16 cellular contexts compared by ENCODE assay signal in the genomic region with DNA sequence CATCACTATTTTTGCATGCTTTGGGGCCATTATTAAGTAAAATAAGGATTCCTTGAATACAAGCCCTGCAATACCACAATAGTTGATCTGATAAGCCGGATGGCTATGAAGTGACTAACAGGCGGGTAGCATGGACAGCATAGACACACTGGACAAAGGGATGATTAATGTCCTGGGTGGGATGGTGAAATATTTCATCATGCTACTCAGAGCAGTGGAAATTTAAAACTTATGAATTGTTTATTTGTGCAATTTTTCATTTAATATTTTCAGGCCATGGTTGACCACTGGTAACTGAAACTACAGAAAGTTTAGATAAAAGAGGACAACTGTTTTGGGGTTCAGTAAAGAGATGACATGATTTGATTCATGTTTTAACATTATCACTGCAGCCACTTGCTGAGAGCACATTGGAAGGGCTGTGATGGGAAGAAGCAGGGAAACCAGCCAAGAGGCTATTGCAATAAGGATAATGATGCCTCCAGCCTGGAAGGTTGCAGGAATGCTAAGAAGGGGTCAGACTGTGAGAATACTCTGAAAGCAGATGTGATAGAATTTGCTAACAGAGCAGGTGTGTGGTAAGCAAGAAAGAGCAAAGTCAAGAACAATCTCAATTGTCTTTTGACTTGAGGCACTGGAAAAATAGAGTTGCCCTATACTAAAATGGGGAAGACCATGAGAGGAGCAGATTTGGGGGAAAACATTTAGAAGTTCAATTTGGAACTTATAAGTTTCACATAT.
DNase-seq lines count a peak whose midpoint lies in the region; ATAC-seq and TF ChIP-seq lines count a peak whose summit lies in the region.
"Had no signal": no experiment of that assay in that cellular context is flagged by ENCODE, and none has a peak within 500 bp of the region (broad histone marks: within the 10 kb centered on the region; RNA-seq: fewer than 3 reads in every experiment).

No MANE protein-coding gene starts in this region.

- no peaks in the 10 kb centered on the region for H3K9me2 ChIP-seq in GM23338 (ENCODE audit: insufficient read depth)

- no peaks in the 10 kb centered on the region for H4K20me1 ChIP-seq in GM23338 (replicated peaks; ENCODE audit: insufficient read depth)
- H4K20me1 ChIP-seq in fibroblast of lung (ENCODE audit: control insufficient read depth, extremely low read depth, insufficient read depth, low read length) = no peaks in the 10 kb centered on the region

- DNase-seq in GM23338 (ENCODE audit: low spot score) (peak; percentile 3), RPMI7951 (ENCODE audit: low read depth) (peak; percentile 91), fibroblast of lung (ENCODE audit: low read depth in 2 of 2) (peak; percentile 95 to 99), skeletal muscle cell (ENCODE audit: low read depth) (peak; percentile 83), amygdala (lab: John Stamatoyannopoulos, UW) (no peak), NCI-H1092 treated with DMSO at 0.1 percent for 48 hours (lab: John Stamatoyannopoulos, UW) (no peak)
- DNase-seq in activated CD8-positive, alpha-beta memory T cell treated with anti-CD3 and anti-CD28 coated beads, Interleukin-2, amount 50 U/mL, for 4 hours = no peak
- DNase-seq: activated CD8-positive, alpha-beta memory T cell treated with anti-CD3 and anti-CD28 coated beads, Interleukin-2, amount 50 U/mL, for 48 hours; anterior cingulate cortex; left ventricle myocardium inferior; NCI-H1417; NCI-H82; psoas muscle; T-helper 9 cell had no signal

- H2AFZ ChIP-seq in GM23338 (no peak overlapping the region), fibroblast of lung (ENCODE audit: low read length) (no peak overlapping the region)

- H3K79me2 ChIP-seq in GM23338 (replicated peaks; ENCODE audit: insufficient read depth) (no peaks in the 10 kb centered on the region), fibroblast of lung (ENCODE audit: control insufficient read depth, insufficient read depth, low read length) (no peaks in the 10 kb centered on the region)

- H3K4me1 Mint-ChIP-seq in GM23338 = peaks cover 7% of the 10 kb centered on the region; the same call in 1 of the 3 replicates

- H3K9me3 Mint-ChIP-seq in GM23338 = no peaks in the 10 kb centered on the region

- no peak overlapping the region for H3K9ac ChIP-seq in fibroblast of lung (ENCODE audit: insufficient read depth, low read length)

- H3K36me3 Mint-ChIP-seq in GM23338 (ENCODE audit: low read depth) = no peaks in the 10 kb centered on the region

- H3K4me3 Mint-ChIP-seq in GM23338 = no peak overlapping the region

- no peaks in the 10 kb centered on the region for H3K27me3 ChIP-seq in GM23338 (ENCODE audit: insufficient read depth)
- H3K27me3 ChIP-seq in fibroblast of lung (ENCODE audit: control insufficient read depth, insufficient read depth, low read length) = no peaks in the 10 kb centered on the region
- H3K27me3 ChIP-seq: esophagus muscularis mucosa had no signal

- peaks cover 3% of the 10 kb centered on the region for H3K27me3 Mint-ChIP-seq in GM23338 (ENCODE audit: insufficient read depth, low read depth, poor library complexity)

- TF ChIP-seq CTCF in GM23338 (conservative IDR thresholded peaks at IDR 0.05; ENCODE audit: low read depth in 2 of 2) (no peak), fibroblast of lung (conservative IDR thresholded peaks at IDR 0.05 in 1 of 2, IDR thresholded peaks at IDR 0.05 in 1 of 2; ENCODE audit: low read depth in 1 of 2, low read length in 2 of 2) (no peak)

- H3K36me3 ChIP-seq in GM23338 (ENCODE audit: insufficient read depth) (no peaks in the 10 kb centered on the region), fibroblast of lung (ENCODE audit: control insufficient read depth, insufficient read depth, low read length) (no peaks in the 10 kb centered on the region)
- H3K36me3 ChIP-seq: esophagus muscularis mucosa, left ventricle myocardium inferior had no signal

- H3K27ac ChIP-seq in GM23338 (ENCODE audit: low read depth) = no peak overlapping the region
- H3K27ac ChIP-seq in fibroblast of lung (ENCODE audit: insufficient read depth, low read length) = no peak overlapping the region
- H3K27ac ChIP-seq: esophagus muscularis mucosa, left ventricle myocardium inferior, psoas muscle had no signal

- H3K27ac Mint-ChIP-seq in GM23338 = no peak overlapping the region

- ATAC-seq in GM23338 = no peak
- no peak for ATAC-seq in HG02763 (IDR thresholded peaks at IDR 0.05; ENCODE audit: unreplicated experiment)
- ATAC-seq: psoas muscle had no signal

- H3K4me3 ChIP-seq in GM23338 (no peak overlapping the region), fibroblast of lung (replicated peaks in 1 of 4; ENCODE audit: control extremely low read depth in 1 of 4, insufficient read depth in 1 of 4, low read depth in 3 of 4, low read length in 4 of 4) (no peak overlapping the region), skeletal muscle cell (ENCODE audit: low read depth, low read length) (no peak overlapping the region)
- H3K4me3 ChIP-seq: esophagus muscularis mucosa, left ventricle myocardium inferior, psoas muscle had no signal

- H3K4me2 ChIP-seq in GM23338 (no peak overlapping the region), fibroblast of lung (ENCODE audit: extremely low read depth, insufficient read depth, low read length) (peak overlapping the region; percentile 40)

- no peaks in the 10 kb centered on the region for H3K9me3 ChIP-seq in fibroblast of lung (ENCODE audit: control insufficient read depth, insufficient read depth, low read depth, low read length)
- H3K9me3 ChIP-seq: esophagus muscularis mucosa, left ventricle myocardium inferior, psoas muscle had no signal

- no peaks in the 10 kb centered on the region for H3F3A ChIP-seq in GM23338 (replicated peaks; ENCODE audit: low read depth)

- H3K4me1 ChIP-seq in GM23338 (ENCODE audit: insufficient read depth) (no peaks in the 10 kb centered on the region; the same call in 1 of the 2 replicates), fibroblast of lung (ENCODE audit: control insufficient read depth, extremely low read depth, insufficient read depth, low read length) (peaks cover 2% of the 10 kb centered on the region)
- H3K4me1 ChIP-seq: esophagus muscularis mucosa, left ventricle myocardium inferior, psoas muscle had no signal

TF ChIP-seq in GM23338, 12 proteins besides CTCF, POLR2A, EP300 and RAD21 (continues in another document):
- TF ChIP-seq, protein P1, sequence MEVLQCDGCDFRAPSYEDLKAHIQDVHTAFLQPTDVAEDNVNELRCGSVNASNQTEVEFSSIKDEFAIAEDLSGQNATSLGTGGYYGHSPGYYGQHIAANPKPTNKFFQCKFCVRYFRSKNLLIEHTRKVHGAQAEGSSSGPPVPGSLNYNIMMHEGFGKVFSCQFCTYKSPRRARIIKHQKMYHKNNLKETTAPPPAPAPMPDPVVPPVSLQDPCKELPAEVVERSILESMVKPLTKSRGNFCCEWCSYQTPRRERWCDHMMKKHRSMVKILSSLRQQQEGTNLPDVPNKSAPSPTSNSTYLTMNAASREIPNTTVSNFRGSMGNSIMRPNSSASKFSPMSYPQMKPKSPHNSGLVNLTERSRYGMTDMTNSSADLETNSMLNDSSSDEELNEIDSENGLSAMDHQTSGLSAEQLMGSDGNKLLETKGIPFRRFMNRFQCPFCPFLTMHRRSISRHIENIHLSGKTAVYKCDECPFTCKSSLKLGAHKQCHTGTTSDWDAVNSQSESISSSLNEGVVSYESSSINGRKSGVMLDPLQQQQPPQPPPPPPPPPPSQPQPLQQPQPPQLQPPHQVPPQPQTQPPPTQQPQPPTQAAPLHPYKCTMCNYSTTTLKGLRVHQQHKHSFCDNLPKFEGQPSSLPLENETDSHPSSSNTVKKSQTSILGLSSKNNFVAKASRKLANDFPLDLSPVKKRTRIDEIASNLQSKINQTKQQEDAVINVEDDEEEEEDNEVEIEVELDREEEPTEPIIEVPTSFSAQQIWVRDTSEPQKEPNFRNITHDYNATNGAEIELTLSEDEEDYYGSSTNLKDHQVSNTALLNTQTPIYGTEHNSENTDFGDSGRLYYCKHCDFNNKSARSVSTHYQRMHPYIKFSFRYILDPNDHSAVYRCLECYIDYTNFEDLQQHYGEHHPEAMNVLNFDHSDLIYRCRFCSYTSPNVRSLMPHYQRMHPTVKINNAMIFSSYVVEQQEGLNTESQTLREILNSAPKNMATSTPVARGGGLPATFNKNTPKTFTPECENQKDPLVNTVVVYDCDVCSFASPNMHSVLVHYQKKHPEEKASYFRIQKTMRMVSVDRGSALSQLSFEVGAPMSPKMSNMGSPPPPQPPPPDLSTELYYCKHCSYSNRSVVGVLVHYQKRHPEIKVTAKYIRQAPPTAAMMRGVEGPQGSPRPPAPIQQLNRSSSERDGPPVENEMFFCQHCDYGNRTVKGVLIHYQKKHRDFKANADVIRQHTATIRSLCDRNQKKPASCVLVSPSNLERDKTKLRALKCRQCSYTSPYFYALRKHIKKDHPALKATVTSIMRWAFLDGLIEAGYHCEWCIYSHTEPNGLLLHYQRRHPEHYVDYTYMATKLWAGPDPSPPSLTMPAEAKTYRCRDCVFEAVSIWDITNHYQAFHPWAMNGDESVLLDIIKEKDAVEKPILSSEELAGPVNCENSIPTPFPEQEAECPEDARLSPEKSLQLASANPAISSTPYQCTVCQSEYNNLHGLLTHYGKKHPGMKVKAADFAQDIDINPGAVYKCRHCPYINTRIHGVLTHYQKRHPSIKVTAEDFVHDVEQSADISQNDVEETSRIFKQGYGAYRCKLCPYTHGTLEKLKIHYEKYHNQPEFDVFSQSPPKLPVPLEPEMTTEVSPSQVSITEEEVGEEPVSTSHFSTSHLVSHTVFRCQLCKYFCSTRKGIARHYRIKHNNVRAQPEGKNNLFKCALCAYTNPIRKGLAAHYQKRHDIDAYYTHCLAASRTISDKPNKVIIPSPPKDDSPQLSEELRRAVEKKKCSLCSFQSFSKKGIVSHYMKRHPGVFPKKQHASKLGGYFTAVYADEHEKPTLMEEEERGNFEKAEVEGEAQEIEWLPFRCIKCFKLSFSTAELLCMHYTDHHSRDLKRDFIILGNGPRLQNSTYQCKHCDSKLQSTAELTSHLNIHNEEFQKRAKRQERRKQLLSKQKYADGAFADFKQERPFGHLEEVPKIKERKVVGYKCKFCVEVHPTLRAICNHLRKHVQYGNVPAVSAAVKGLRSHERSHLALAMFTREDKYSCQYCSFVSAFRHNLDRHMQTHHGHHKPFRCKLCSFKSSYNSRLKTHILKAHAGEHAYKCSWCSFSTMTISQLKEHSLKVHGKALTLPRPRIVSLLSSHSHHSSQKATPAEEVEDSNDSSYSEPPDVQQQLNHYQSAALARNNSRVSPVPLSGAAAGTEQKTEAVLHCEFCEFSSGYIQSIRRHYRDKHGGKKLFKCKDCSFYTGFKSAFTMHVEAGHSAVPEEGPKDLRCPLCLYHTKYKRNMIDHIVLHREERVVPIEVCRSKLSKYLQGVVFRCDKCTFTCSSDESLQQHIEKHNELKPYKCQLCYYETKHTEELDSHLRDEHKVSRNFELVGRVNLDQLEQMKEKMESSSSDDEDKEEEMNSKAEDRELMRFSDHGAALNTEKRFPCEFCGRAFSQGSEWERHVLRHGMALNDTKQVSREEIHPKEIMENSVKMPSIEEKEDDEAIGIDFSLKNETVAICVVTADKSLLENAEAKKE (CRISPR knock-in tag; IDR thresholded peaks at IDR 0.05) = no peak
- TF ChIP-seq EZH2phosphoT487 (IDR thresholded peaks at IDR 0.05; ENCODE audit: unreplicated experiment) = no peak
- TF ChIP-seq STAT1 (IDR thresholded peaks at IDR 0.05; ENCODE audit: unreplicated experiment) = no peak
- TF ChIP-seq EZH2 (IDR thresholded peaks at IDR 0.05; ENCODE audit: low read depth, unreplicated experiment) = no peak
- no peak for TF ChIP-seq ZNF114 (CRISPR knock-in tag; IDR thresholded peaks at IDR 0.05)

Comparison
In these comparisons a context has a peak if more than half of its experiments do, and no peak if none do; other contexts are left out.
1. DNase-seq: peak in GM23338 (single experiment), RPMI7951 (single experiment), fibroblast of lung (2 of 2) and skeletal muscle cell (single experiment); none in activated CD8-positive, alpha-beta memory T cell treated with anti-CD3 and anti-CD28 coated beads, Interleukin-2, amount 50 U/mL, for 4 hours (single experiment), amygdala (0 of 56) and NCI-H1092 treated with DMSO at 0.1 percent for 48 hours (single experiment).